ENCODE assay signal across 9 cellular contexts in the genomic region with DNA sequence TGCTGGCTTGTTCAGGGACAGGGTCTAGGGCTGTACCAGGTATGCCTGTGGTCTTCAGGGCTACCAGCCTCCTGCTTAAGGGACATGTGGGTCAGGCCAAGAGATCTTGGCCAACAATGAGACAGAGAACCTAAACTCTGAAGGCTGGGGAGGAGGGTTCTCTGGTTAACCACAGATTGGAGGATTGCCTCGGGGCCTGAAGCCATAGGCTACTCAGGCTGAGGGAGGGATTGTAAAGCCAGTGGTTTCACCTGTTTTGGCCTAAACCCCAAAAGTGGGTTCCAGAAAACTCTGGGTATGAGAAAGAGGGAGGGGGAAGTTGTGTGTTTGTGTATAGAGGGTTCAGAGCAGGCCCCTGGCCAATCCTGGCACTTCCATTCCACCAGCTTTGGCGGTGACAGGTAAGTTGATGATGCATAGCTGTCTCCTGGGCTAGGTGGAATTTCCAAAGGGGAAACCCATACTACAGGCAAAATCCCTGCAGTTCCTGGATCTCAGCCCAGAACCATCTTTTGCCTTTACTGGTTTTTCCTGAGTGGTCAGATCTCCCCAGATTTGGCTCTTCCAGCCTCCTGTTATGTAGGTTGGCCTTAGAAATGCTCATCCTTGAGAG. TPM values are rescaled to one million over a fixed set of nuclear protein-coding genes. Genes with fewer than 3 reads are reported as not detected.
DNase-seq lines count a peak whose midpoint lies in the region; ATAC-seq and TF ChIP-seq lines count a peak whose summit lies in the region.
"Had no signal": no experiment of that assay in that cellular context is flagged by ENCODE, and none has a peak within 500 bp of the region (broad histone marks: within the 10 kb centered on the region; RNA-seq: fewer than 3 reads in every experiment).

No MANE protein-coding gene starts in this region.

- H3K27ac ChIP-seq in tibial nerve, result peak overlapping the region in 3 of 4 donors; percentile 77 to 89 (median 78)

- ATAC-seq in activated naive CD8-positive, alpha-beta T cell treated with anti-CD3 and anti-CD28 coated beads, Interleukin-2, amount 50 U/mL, for 24 hours, result peak; percentile 4
- ATAC-seq in memory B cell (ENCODE audit: low read depth) (no peak), GM18868 (IDR thresholded peaks at IDR 0.05; ENCODE audit: unreplicated experiment) (no peak), HG03520 (IDR thresholded peaks at IDR 0.05; ENCODE audit: unreplicated experiment) (no peak)

- H3K27ac Mint-ChIP-seq in activated naive CD4-positive, alpha-beta T cell treated with anti-CD3 and anti-CD28 coated beads for 36 hours, result peak overlapping the region; percentile 80
- H3K27ac Mint-ChIP-seq in activated naive CD8-positive, alpha-beta T cell treated with anti-CD3 and anti-CD28 coated beads, Interleukin-2, amount 50 U/mL, for 24 hours, result peak overlapping the region; percentile 85
- H3K27ac Mint-ChIP-seq in memory B cell, result peak overlapping the region; percentile 100

- peaks cover 4 to 52% (median 42%) of the 10 kb centered on the region in 4 donors for H3K4me1 ChIP-seq in tibial nerve

- H3K9me3 Mint-ChIP-seq in activated naive CD4-positive, alpha-beta T cell treated with anti-CD3 and anti-CD28 coated beads for 36 hours, result no peaks in the 10 kb centered on the region
- no peaks in the 10 kb centered on the region for H3K9me3 Mint-ChIP-seq in activated naive CD8-positive, alpha-beta T cell treated with anti-CD3 and anti-CD28 coated beads, Interleukin-2, amount 50 U/mL, for 24 hours
- H3K9me3 Mint-ChIP-seq in memory B cell, result no peaks in the 10 kb centered on the region

- TF ChIP-seq CTCF in tibial nerve (IDR thresholded peaks at IDR 0.05), result no peak

- H3K4me3 Mint-ChIP-seq in activated naive CD4-positive, alpha-beta T cell treated with anti-CD3 and anti-CD28 coated beads for 36 hours, result no peak overlapping the region
- no peak overlapping the region for H3K4me3 Mint-ChIP-seq in activated naive CD8-positive, alpha-beta T cell treated with anti-CD3 and anti-CD28 coated beads, Interleukin-2, amount 50 U/mL, for 24 hours
- H3K4me3 Mint-ChIP-seq in memory B cell, result no peak overlapping the region

- H3K36me3 Mint-ChIP-seq in activated naive CD4-positive, alpha-beta T cell treated with anti-CD3 and anti-CD28 coated beads for 36 hours (ENCODE audit: low read depth), result peaks cover 72% of the 10 kb centered on the region
- H3K36me3 Mint-ChIP-seq in activated naive CD8-positive, alpha-beta T cell treated with anti-CD3 and anti-CD28 coated beads, Interleukin-2, amount 50 U/mL, for 24 hours (ENCODE audit: low read depth), result peaks cover 83% of the 10 kb centered on the region
- peaks cover 28% of the 10 kb centered on the region for H3K36me3 Mint-ChIP-seq in memory B cell

- TF ChIP-seq EP300 in tibial nerve (IDR thresholded peaks at IDR 0.05), result no peak

- WGBS in tibial nerve, 2 donors, result 94 to 96% methylated on average over 2 of the region's 2 CpGs

- intact Hi-C loops in activated naive CD4-positive, alpha-beta T cell treated with anti-CD3 and anti-CD28 coated beads for 36 hours (cut with micrococcal nuclease), result no loop called here

- H3K4me1 Mint-ChIP-seq in activated naive CD4-positive, alpha-beta T cell treated with anti-CD3 and anti-CD28 coated beads for 36 hours (ENCODE audit: low read depth), result peaks cover 67% of the 10 kb centered on the region
- peaks cover 65% of the 10 kb centered on the region for H3K4me1 Mint-ChIP-seq in activated naive CD8-positive, alpha-beta T cell treated with anti-CD3 and anti-CD28 coated beads, Interleukin-2, amount 50 U/mL, for 24 hours
- H3K4me1 Mint-ChIP-seq in memory B cell, result peaks cover 33% of the 10 kb centered on the region

- CTCF ChIA-PET in activated naive CD4-positive, alpha-beta T cell treated with anti-CD3 and anti-CD28 coated beads for 36 hours (lab: Charles Lee), result interaction anchor here (1.4 kb wide), 1 partner anchor 12 kb away, joined by 3 read pairs; no protein-coding TSS in a partner anchor

- H3K4me3 ChIP-seq in tibial nerve, result no peak overlapping the region

- no peaks in the 10 kb centered on the region for H3K27me3 ChIP-seq in tibial nerve

- no peaks in the 10 kb centered on the region for H3K9me3 ChIP-seq in tibial nerve

- DNase-seq in activated naive CD4-positive, alpha-beta T cell treated with anti-CD3 and anti-CD28 coated beads for 36 hours, result no peak
- DNase-seq in activated naive CD4-positive, alpha-beta T cell treated with Interleukin-2 at 50 U/mL for 16 hours, result no peak
- DNase-seq in activated naive CD8-positive, alpha-beta T cell treated with anti-CD3 and anti-CD28 coated beads, Interleukin-2, amount 50 U/mL, for 24 hours, result no peak
- DNase-seq in memory B cell (ENCODE audit: low spot score in 2 of 2) (no peak), tibial nerve (ENCODE audit: low spot score in 2 of 2) (no peak), SK-N-DZ (ENCODE audit: low spot score) (no peak)
- DNase-seq: stimulated activated CD8-positive, alpha-beta memory T cell treated with anti-CD3 and anti-CD28 coated beads, Interleukin-4, amount 100 ng/mL, for 48 hours had no signal

- peaks cover 3 to 82% (median 46%) of the 10 kb centered on the region in 3 donors for H3K36me3 ChIP-seq in tibial nerve

- H3K27me3 Mint-ChIP-seq in activated naive CD4-positive, alpha-beta T cell treated with anti-CD3 and anti-CD28 coated beads for 36 hours (ENCODE audit: low read depth), result no peaks in the 10 kb centered on the region
- H3K27me3 Mint-ChIP-seq in activated naive CD8-positive, alpha-beta T cell treated with anti-CD3 and anti-CD28 coated beads, Interleukin-2, amount 50 U/mL, for 24 hours, result no peaks in the 10 kb centered on the region
- H3K27me3 Mint-ChIP-seq in memory B cell, result no peaks in the 10 kb centered on the region

- TF ChIP-seq POLR2A in tibial nerve (IDR thresholded peaks at IDR 0.05), result no peak

RNA-seq across cellular contexts. Expression of gene CCDC97, which starts 13.5 kb away (rescaled TPM):
- total RNA-seq in activated naive CD4-positive, alpha-beta T cell treated with anti-CD3 and anti-CD28 coated beads for 36 hours, result 10 to 100 TPM; 14.9 to 15.8 TPM
- total RNA-seq in tibial nerve, result 10 to 100 TPM; 12.9 to 21.3 (median 15.0) TPM
- 7.1 and 8.5 TPM in 2 replicates for polyA plus RNA-seq in SK-N-DZ (2014; cell fraction: cytosol; rRNA removed)
- polyA plus RNA-seq in SK-N-DZ (2014; cell fraction: nucleus; rRNA removed), result 5.3 and 5.6 TPM in 2 replicates

RNA-seq across cellular contexts. Expression of gene HNRNPUL1, which starts 32.3 kb away (rescaled TPM):
- total RNA-seq in activated naive CD4-positive, alpha-beta T cell treated with anti-CD3 and anti-CD28 coated beads for 36 hours, result 100 to 1,000 TPM; 298 to 301 TPM
- total RNA-seq in tibial nerve, result 100 to 1,000 TPM; 136 to 163 (median 146) TPM
- polyA plus RNA-seq in SK-N-DZ (2014; cell fraction: cytosol; rRNA removed), result 128 and 132 TPM in 2 replicates
- 50.4 and 50.6 TPM in 2 replicates for polyA plus RNA-seq in SK-N-DZ (2014; cell fraction: nucleus; rRNA removed)

RNA-seq across cellular contexts. Expression of gene TGFB1, which starts 57.3 kb away (rescaled TPM):
- 10 to 100 TPM; 94.4 to 95.6 TPM for total RNA-seq in activated naive CD4-positive, alpha-beta T cell treated with anti-CD3 and anti-CD28 coated beads for 36 hours
- 10 to 100 TPM; 14.6 to 31.8 (median 23.9) TPM for total RNA-seq in tibial nerve
- 6.3 and 8.1 TPM in 2 replicates for polyA plus RNA-seq in SK-N-DZ (2014; cell fraction: cytosol; rRNA removed)
- polyA plus RNA-seq in SK-N-DZ (2014; cell fraction: nucleus; rRNA removed), result 1.8 and 9.6 TPM in 2 replicates
